ENCODE assay signal across 15 cellular contexts in genomic region chr15:32774022-32774421, GRCh38. TPM values are rescaled to one million over a fixed set of nuclear protein-coding genes. Genes with fewer than 3 reads are reported as not detected.
DNase-seq lines count a peak whose midpoint lies in the region; ATAC-seq and TF ChIP-seq lines count a peak whose summit lies in the region.
"Had no signal": no experiment of that assay in that cellular context is flagged by ENCODE, and none has a peak within 500 bp of the region (broad histone marks: within the 10 kb centered on the region; RNA-seq: fewer than 3 reads in every experiment).

No MANE protein-coding gene starts in this region.

- H3K4me1 ChIP-seq in adipocyte (ENCODE audit: control insufficient read depth, insufficient read depth, low read length), result no peaks in the 10 kb centered on the region

- H3K36me3 Mint-ChIP-seq in activated naive CD4-positive, alpha-beta T cell treated with anti-CD3 and anti-CD28 coated beads for 36 hours (ENCODE audit: low read depth), result no peaks in the 10 kb centered on the region

- peak; percentile 76 for DNase-seq in AG04450 (ENCODE audit: low read depth, low spot score)
- peak; percentile 56 for DNase-seq in HK-2 (ENCODE audit: unreplicated experiment)
- peak; percentile 70 for DNase-seq in adipocyte (ENCODE audit: low read depth)
- DNase-seq in hepatic stellate cell (ENCODE audit: low spot score), result peak; percentile 72
- DNase-seq in activated T-cell treated with anti-CD3 and anti-CD28 coated beads for 4 hours, result no peak
- DNase-seq in T-helper 9 cell, result no peak
- DNase-seq in activated naive CD4-positive, alpha-beta T cell treated with anti-CD3 and anti-CD28 coated beads for 36 hours, result no peak
- DNase-seq: dorsolateral prefrontal cortex; nucleus accumbens; stimulated activated CD4-positive, alpha-beta T cell treated with anti-CD3 and anti-CD28 coated beads, Interleukin-15, amount 100 ng/mL, for 24 hours; stimulated activated CD8-positive, alpha-beta memory T cell treated with anti-CD3 and anti-CD28 coated beads, Interleukin-4, amount 100 ng/mL, for 48 hours had no signal

- no peak for ATAC-seq in HG02970 (IDR thresholded peaks at IDR 0.05; ENCODE audit: low FRiP score, unreplicated experiment)
- ATAC-seq: activated naive CD4-positive, alpha-beta T cell treated with anti-CD3 and anti-CD28 coated beads, Interleukin-2, amount 50 U/mL, for 72 hours had no signal

- H3K4me1 Mint-ChIP-seq in activated naive CD4-positive, alpha-beta T cell treated with anti-CD3 and anti-CD28 coated beads for 36 hours (ENCODE audit: low read depth), result no peaks in the 10 kb centered on the region

- H3K9me3 ChIP-seq in AG04450 (ENCODE audit: control insufficient read depth, insufficient read depth, low read length) (no peaks in the 10 kb centered on the region), adipocyte (ENCODE audit: control insufficient read depth, low read length) (peaks cover 6% of the 10 kb centered on the region)

- H3K36me3 ChIP-seq in adipocyte (ENCODE audit: control insufficient read depth, insufficient read depth, low read length, severe bottlenecking), result no peaks in the 10 kb centered on the region

- H3K27me3 ChIP-seq in AG04450 (ENCODE audit: control insufficient read depth, insufficient read depth, low read length) (no peaks in the 10 kb centered on the region), adipocyte (replicated peaks; ENCODE audit: control insufficient read depth, insufficient read depth, low read length) (no peaks in the 10 kb centered on the region)
- H3K27me3 ChIP-seq: dorsolateral prefrontal cortex had no signal

- intact Hi-C loops in activated naive CD4-positive, alpha-beta T cell treated with anti-CD3 and anti-CD28 coated beads for 36 hours (cut with micrococcal nuclease), result no loop called here

- CTCF ChIA-PET in AG04450 (lab: Charles Lee), result no interaction called here
- CTCF ChIA-PET in activated naive CD4-positive, alpha-beta T cell treated with anti-CD3 and anti-CD28 coated beads for 36 hours (lab: Charles Lee), result no interaction called here

- H3K4me3 Mint-ChIP-seq in activated naive CD4-positive, alpha-beta T cell treated with anti-CD3 and anti-CD28 coated beads for 36 hours, result no peak overlapping the region

- no peak for TF ChIP-seq CTCF in AG04450 (IDR thresholded peaks at IDR 0.05; ENCODE audit: low read depth, low read length)

- POLR2A ChIA-PET in AG04450 (lab: Yijun Ruan, JAX), result interaction anchor here (0.7 to 0.9 kb wide), 2 partner anchors 28 to 36 kb away, joined by 3 read pairs; no protein-coding TSS in a partner anchor

- no peak overlapping the region for H3K9ac ChIP-seq in adipocyte (ENCODE audit: low read length)

- H3K4me3 ChIP-seq in AG04450 (ENCODE audit: low read depth, low read length) (no peak overlapping the region), adipocyte (ENCODE audit: low read length) (no peak overlapping the region)
- H3K4me3 ChIP-seq: dorsolateral prefrontal cortex had no signal

- peaks cover 5% of the 10 kb centered on the region for H3K27me3 Mint-ChIP-seq in activated naive CD4-positive, alpha-beta T cell treated with anti-CD3 and anti-CD28 coated beads for 36 hours (ENCODE audit: low read depth)

- H3K27ac ChIP-seq in AG04450 (ENCODE audit: low read depth, low read length), result peak overlapping the region; percentile 77
- H3K27ac ChIP-seq: C4-2B, dorsolateral prefrontal cortex had no signal

- H3K27ac Mint-ChIP-seq in activated naive CD4-positive, alpha-beta T cell treated with anti-CD3 and anti-CD28 coated beads for 36 hours, result no peak overlapping the region
- H3K27ac Mint-ChIP-seq: activated naive CD4-positive, alpha-beta T cell treated with anti-CD3 and anti-CD28 coated beads, Interleukin-2, amount 50 U/mL, for 72 hours had no signal

- peaks cover 3% of the 10 kb centered on the region for H3K9me3 Mint-ChIP-seq in activated naive CD4-positive, alpha-beta T cell treated with anti-CD3 and anti-CD28 coated beads for 36 hours
- H3K9me3 Mint-ChIP-seq: activated naive CD4-positive, alpha-beta T cell treated with anti-CD3 and anti-CD28 coated beads, Interleukin-2, amount 50 U/mL, for 72 hours had no signal

RNA-seq across cellular contexts. Expression of gene GREM1, which starts 56.2 kb away (rescaled TPM):
- 2,326 and 2,858 TPM in 2 replicates for polyA plus RNA-seq in AG04450 (2011; rRNA removed)
- polyA minus RNA-seq in AG04450 (2011; rRNA and poly(A)+ RNA removed), result 2,696 and 3,244 TPM in 2 replicates
- not detected for total RNA-seq in activated naive CD4-positive, alpha-beta T cell treated with anti-CD3 and anti-CD28 coated beads for 36 hours
- total RNA-seq: activated naive CD4-positive, alpha-beta T cell treated with anti-CD3 and anti-CD28 coated beads, Interleukin-2, amount 50 U/mL, for 72 hours; OCI-LY7 had no signal

Comparison
In these comparisons a context has a peak if more than half of its experiments do, and no peak if none do; other contexts are left out.
1. DNase-seq: peak in AG04450 (single experiment), HK-2 (single experiment), adipocyte (single experiment) and hepatic stellate cell (single experiment); none in activated T-cell treated with anti-CD3 and anti-CD28 coated beads for 4 hours (single experiment), T-helper 9 cell (single experiment) and activated naive CD4-positive, alpha-beta T cell treated with anti-CD3 and anti-CD28 coated beads for 36 hours (single experiment).